Comparison of ENCODE assay signal across 26 cellular contexts in genomic region chr1:7686301-7686850, GRCh38.
"Had no signal": no experiment of that assay in that cellular context is flagged by ENCODE, and none has a peak within 500 bp of the region (broad histone marks: within the 10 kb centered on the region; RNA-seq: fewer than 3 reads in every experiment).

No MANE protein-coding gene starts in this region.

- H3K27me3 ChIP-seq: colonic mucosa, gastrocnemius medialis, right lobe of liver, thyroid gland, vagina had no signal

- H3K4me1 ChIP-seq: colonic mucosa, gastrocnemius medialis, parathyroid adenoma, stomach, thyroid gland, vagina had no signal

- H2AFZ ChIP-seq: parathyroid adenoma had no signal

- H3K27ac Mint-ChIP-seq: dendritic cell treated with granulocyte-macrophage colony-stimulating factor and Interleukin-4, amounts not matched to agents 40 ng/mL and 50 ng/mL, for 4 days; endodermal cell had no signal

- H3K4me3 ChIP-seq: colonic mucosa, gastrocnemius medialis, right lobe of liver, stomach, thyroid gland, vagina had no signal

- H3K27ac ChIP-seq: colonic mucosa, epithelial cell of prostate, gastrocnemius medialis, parathyroid adenoma, right lobe of liver, stomach, thyroid gland, vagina had no signal

- H3K79me2 ChIP-seq: parathyroid adenoma had no signal

- FAIRE-seq: keratinocyte, small intestine had no signal

- H3K4me1 Mint-ChIP-seq: naive thymus-derived CD8-positive, alpha-beta T cell had no signal

- DNase-seq: colonic mucosa; effector CD8-positive, alpha-beta T cell; endodermal cell; foreskin fibroblast; gastrocnemius medialis; head of caudate nucleus; mammary epithelial cell; mesendoderm; naive thymus-derived CD8-positive, alpha-beta T cell; small intestine; stimulated activated CD4-positive, alpha-beta T cell treated with anti-CD3 and anti-CD28 coated beads, Interleukin-12 subunit alpha, Interleukin-12 subunit beta, amount 100 ng/mL, for 4 hours; stimulated activated CD4-positive, alpha-beta T cell treated with anti-CD3 and anti-CD28 coated beads, Interleukin-1b, Interleukin-23, amount 100 ng/mL, for 48 hours; stimulated activated CD4-positive, alpha-beta T cell treated with anti-CD3 and anti-CD28 coated beads, Interleukin-4, amount 100 ng/mL, for 1 hour; stimulated activated CD8-positive, alpha-beta memory T cell treated with anti-CD3 and anti-CD28 coated beads, Interleukin-4, amount 100 ng/mL, for 48 hours; stimulated activated naive CD4-positive, alpha-beta T cell treated with Interleukin-2 at 50 U/mL for 16 hours; stomach; thyroid gland; trophoblast cell had no signal

- ATAC-seq: esophagus mucosa; gastrocnemius medialis; left lobe of liver; naive thymus-derived CD8-positive, alpha-beta T cell; right lobe of liver had no signal

- H3K36me3 ChIP-seq: colonic mucosa, gastrocnemius medialis, right lobe of liver, stomach, thyroid gland, vagina had no signal

- H3K4me3 Mint-ChIP-seq: dendritic cell treated with granulocyte-macrophage colony-stimulating factor and Interleukin-4, amounts not matched to agents 40 ng/mL and 50 ng/mL, for 4 days; endodermal cell; naive thymus-derived CD8-positive, alpha-beta T cell had no signal

- H3K36me3 Mint-ChIP-seq: naive thymus-derived CD8-positive, alpha-beta T cell had no signal

- H3K9me3 ChIP-seq: colonic mucosa, gastrocnemius medialis, right lobe of liver, stomach, thyroid gland, vagina had no signal

- H3K9ac ChIP-seq: parathyroid adenoma had no signal
